In genomic region chrX:87403551-87403950, GRCh38 we compare ENCODE assay signal across 39 cellular contexts.
"Had no signal": no experiment of that assay in that cellular context is flagged by ENCODE, and none has a peak within 500 bp of the region (broad histone marks: within the 10 kb centered on the region; RNA-seq: fewer than 3 reads in every experiment).

No MANE protein-coding gene starts in this region.

- H3K4me3 Mint-ChIP-seq: activated naive CD4-positive, alpha-beta T cell treated with anti-CD3 and anti-CD28 coated beads for 36 hours; activated naive CD4-positive, alpha-beta T cell treated with anti-CD3 and anti-CD28 coated beads, Interleukin-2, amount 10 ng/mL, durations not matched to agents 7 days and 5 days; activated naive CD4-positive, alpha-beta T cell treated with anti-CD3 and anti-CD28 coated beads, Interleukin-2, amount 50 U/mL, for 24 hours; activated naive CD8-positive, alpha-beta T cell; activated naive CD8-positive, alpha-beta T cell treated with anti-CD3 and anti-CD28 coated beads for 36 hours; activated naive CD8-positive, alpha-beta T cell treated with anti-CD3 and anti-CD28 coated beads, Interleukin-2, amount 10 ng/mL, durations not matched to agents 7 days and 5 days; activated naive CD8-positive, alpha-beta T cell treated with anti-CD3 and anti-CD28 coated beads, Interleukin-2, amount 50 U/mL, for 24 hours; activated T-cell treated with anti-CD3 and anti-CD28 coated beads, Interleukin-2, amount 50 U/mL, for 24 hours; activated T-cell treated with anti-CD3 and anti-CD28 coated beads, Interleukin-2, amount 50 U/mL, for 4 hours; activated T-cell treated with anti-CD3 and anti-CD28 coated beads, Interleukin-2, amount 50 U/mL, for 72 hours; activated T-helper 1 cell treated with anti-CD3 and anti-CD28 coated beads, Interleukin-12 subunit alpha, Interleukin-12 subunit beta, Interleukin-2, Interleukin-4 antibody, amounts not matched to agents 30 ng/mL and 10 ng/mL and 1 ng/mL, durations not matched to agents 14 hours and 24 hours and 36 hours; activated T-helper 17 cell treated with anti-CD3 and anti-CD28 coated beads, Interleukin-2, amount 50 U/mL, for 72 hours; brain; central memory CD8-positive, alpha-beta T cell had no signal

- H3K9me3 ChIP-seq: adrenal gland, ascending aorta, body of pancreas, breast epithelium had no signal

- H3K27ac ChIP-seq: adrenal gland, ascending aorta, body of pancreas, brain microvascular endothelial cell, breast epithelium, cardiac muscle cell had no signal

- H3K4me1 Mint-ChIP-seq: activated naive CD4-positive, alpha-beta T cell treated with anti-CD3 and anti-CD28 coated beads, Interleukin-2, amount 10 ng/mL, durations not matched to agents 7 days and 5 days; activated naive CD4-positive, alpha-beta T cell treated with anti-CD3 and anti-CD28 coated beads, Interleukin-2, amount 50 U/mL, for 24 hours; activated naive CD8-positive, alpha-beta T cell treated with anti-CD3 and anti-CD28 coated beads for 36 hours; activated naive CD8-positive, alpha-beta T cell treated with anti-CD3 and anti-CD28 coated beads, Interleukin-2, amount 10 ng/mL, durations not matched to agents 7 days and 5 days; activated naive CD8-positive, alpha-beta T cell treated with anti-CD3 and anti-CD28 coated beads, Interleukin-2, amount 50 U/mL, for 24 hours; activated T-helper 17 cell treated with anti-CD3 and anti-CD28 coated beads, Interleukin-2, amount 50 U/mL, for 72 hours; brain; central memory CD8-positive, alpha-beta T cell had no signal

- H3K27ac Mint-ChIP-seq: activated naive CD4-positive, alpha-beta T cell treated with anti-CD3 and anti-CD28 coated beads for 36 hours; activated naive CD4-positive, alpha-beta T cell treated with anti-CD3 and anti-CD28 coated beads, Interleukin-2, amount 10 ng/mL, durations not matched to agents 7 days and 5 days; activated naive CD4-positive, alpha-beta T cell treated with anti-CD3 and anti-CD28 coated beads, Interleukin-2, amount 50 U/mL, for 24 hours; activated naive CD4-positive, alpha-beta T cell treated with anti-CD3 and anti-CD28 coated beads, Interleukin-2, amount 50 U/mL, for 72 hours; activated naive CD8-positive, alpha-beta T cell; activated naive CD8-positive, alpha-beta T cell treated with anti-CD3 and anti-CD28 coated beads for 36 hours; activated naive CD8-positive, alpha-beta T cell treated with anti-CD3 and anti-CD28 coated beads, Interleukin-2, amount 10 ng/mL, durations not matched to agents 7 days and 5 days; activated naive CD8-positive, alpha-beta T cell treated with anti-CD3 and anti-CD28 coated beads, Interleukin-2, amount 50 U/mL, for 24 hours; activated T-cell treated with anti-CD3 and anti-CD28 coated beads, Interleukin-2, amount 50 U/mL, for 24 hours; activated T-cell treated with anti-CD3 and anti-CD28 coated beads, Interleukin-2, amount 50 U/mL, for 72 hours; activated T-helper 1 cell treated with anti-CD3 and anti-CD28 coated beads, Interleukin-12 subunit alpha, Interleukin-12 subunit beta, Interleukin-2, Interleukin-4 antibody, amounts not matched to agents 30 ng/mL and 10 ng/mL and 1 ng/mL, durations not matched to agents 14 hours and 24 hours and 36 hours; activated T-helper 17 cell treated with anti-CD3 and anti-CD28 coated beads, Interleukin-2, amount 50 U/mL, for 72 hours; activated T-helper 2 cell treated with anti-CD3 and anti-CD28 coated beads, Interferon-gamma antibody, Interleukin-2, Interleukin-4, amounts not matched to agents 10 μg/mL and 5 μg/mL and 100 μg/mL, durations not matched to agents 14 hours and 24 hours and 36 hours; brain had no signal

- H3K36me3 ChIP-seq: adrenal gland, ascending aorta, brain microvascular endothelial cell, breast epithelium, cardiac muscle cell had no signal

- H3K4me3 ChIP-seq: adrenal gland, ascending aorta, body of pancreas, breast epithelium, cardiac muscle cell had no signal

- H3K4me1 ChIP-seq: ascending aorta, body of pancreas, breast epithelium had no signal

- DNase-seq: activated effector memory CD4-positive, alpha-beta T cell treated with anti-CD3 and anti-CD28 coated beads, Interleukin-2, amount 50 U/mL, for 16 hours; activated effector memory CD4-positive, alpha-beta T cell treated with Interleukin-2 at 50 U/mL for 16 hours; activated gamma-delta T cell; activated gamma-delta T cell treated with Interleukin-2 at 50 U/mL for 16 hours; activated naive CD4-positive, alpha-beta T cell; activated naive CD4-positive, alpha-beta T cell treated with anti-CD3 and anti-CD28 coated beads for 36 hours; activated naive CD4-positive, alpha-beta T cell treated with anti-CD3 and anti-CD28 coated beads, Interleukin-2, amount 10 ng/mL, durations not matched to agents 7 days and 5 days; activated naive CD4-positive, alpha-beta T cell treated with anti-CD3 and anti-CD28 coated beads, Interleukin-2, amount 50 U/mL, for 16 hours; activated naive CD4-positive, alpha-beta T cell treated with Interleukin-2 at 50 U/mL for 16 hours; activated naive CD8-positive, alpha-beta T cell treated with anti-CD3 and anti-CD28 coated beads for 36 hours; activated naive CD8-positive, alpha-beta T cell treated with anti-CD3 and anti-CD28 coated beads, Interleukin-2, amount 10 ng/mL, durations not matched to agents 7 days and 5 days; activated naive CD8-positive, alpha-beta T cell treated with anti-CD3 and anti-CD28 coated beads, Interleukin-2, amount 50 U/mL, for 24 hours; activated T-cell treated with anti-CD3 and anti-CD28 coated beads, Interleukin-2, amount 50 U/mL, for 1 hour; activated T-cell treated with anti-CD3 and anti-CD28 coated beads, Interleukin-2, amount 50 U/mL, for 24 hours; activated T-cell treated with anti-CD3 and anti-CD28 coated beads, Interleukin-2, amount 50 U/mL, for 4 hours; activated T-cell treated with anti-CD3 and anti-CD28 coated beads, Interleukin-2, amount 50 U/mL, for 48 hours; activated T-cell treated with anti-CD3 and anti-CD28 coated beads, Interleukin-2, amount 50 U/mL, for 72 hours; adrenal gland; amniotic stem cell; amygdala; anterior cingulate cortex; aorta; body of pancreas; brain microvascular endothelial cell; caudate nucleus; central memory CD4-positive, alpha-beta T cell; cerebellar nuclear complex had no signal

- H3K27me3 ChIP-seq: adrenal gland, ascending aorta, body of pancreas, brain microvascular endothelial cell, cardiac muscle cell had no signal

- FAIRE-seq: bronchial epithelial cell had no signal

- H3K27me3 Mint-ChIP-seq: activated naive CD4-positive, alpha-beta T cell treated with anti-CD3 and anti-CD28 coated beads, Interleukin-2, amount 10 ng/mL, durations not matched to agents 7 days and 5 days; activated naive CD4-positive, alpha-beta T cell treated with anti-CD3 and anti-CD28 coated beads, Interleukin-2, amount 50 U/mL, for 24 hours; activated naive CD8-positive, alpha-beta T cell; activated naive CD8-positive, alpha-beta T cell treated with anti-CD3 and anti-CD28 coated beads for 36 hours; activated naive CD8-positive, alpha-beta T cell treated with anti-CD3 and anti-CD28 coated beads, Interleukin-2, amount 10 ng/mL, durations not matched to agents 7 days and 5 days; activated naive CD8-positive, alpha-beta T cell treated with anti-CD3 and anti-CD28 coated beads, Interleukin-2, amount 50 U/mL, for 24 hours; activated T-helper 17 cell treated with anti-CD3 and anti-CD28 coated beads, Interleukin-2, amount 50 U/mL, for 72 hours; central memory CD8-positive, alpha-beta T cell had no signal

- H3K36me3 Mint-ChIP-seq: activated naive CD4-positive, alpha-beta T cell treated with anti-CD3 and anti-CD28 coated beads, Interleukin-2, amount 10 ng/mL, durations not matched to agents 7 days and 5 days; activated naive CD4-positive, alpha-beta T cell treated with anti-CD3 and anti-CD28 coated beads, Interleukin-2, amount 50 U/mL, for 24 hours; activated naive CD4-positive, alpha-beta T cell treated with anti-CD3 and anti-CD28 coated beads, Interleukin-2, amount 50 U/mL, for 72 hours; activated naive CD8-positive, alpha-beta T cell; activated naive CD8-positive, alpha-beta T cell treated with anti-CD3 and anti-CD28 coated beads for 36 hours; activated naive CD8-positive, alpha-beta T cell treated with anti-CD3 and anti-CD28 coated beads, Interleukin-2, amount 10 ng/mL, durations not matched to agents 7 days and 5 days; brain had no signal

- ATAC-seq: activated naive CD4-positive, alpha-beta T cell treated with anti-CD3 and anti-CD28 coated beads, Interleukin-2, amount 50 U/mL, for 72 hours; activated naive CD8-positive, alpha-beta T cell treated with anti-CD3 and anti-CD28 coated beads, Interleukin-2, amount 50 U/mL, for 24 hours; activated T-cell treated with anti-CD3 and anti-CD28 coated beads, Interleukin-2, amount 50 U/mL, for 4 hours; activated T-cell treated with anti-CD3 and anti-CD28 coated beads, Interleukin-2, amount 50 U/mL, for 72 hours; activated T-helper 17 cell treated with anti-CD3 and anti-CD28 coated beads, Interleukin-2, amount 50 U/mL, for 72 hours; body of pancreas had no signal

- H3K9me3 Mint-ChIP-seq: activated T-helper 1 cell treated with anti-CD3 and anti-CD28 coated beads, Interleukin-12 subunit alpha, Interleukin-12 subunit beta, Interleukin-2, Interleukin-4 antibody, amounts not matched to agents 30 ng/mL and 10 ng/mL and 1 ng/mL, durations not matched to agents 14 hours and 24 hours and 36 hours had no signal
